Comparison of ENCODE assay signal across 22 cellular contexts in genomic region chr10:100391163-100392002, GRCh38.
"Had no signal": no experiment of that assay in that cellular context is flagged by ENCODE, and none has a peak within 500 bp of the region (broad histone marks: within the 10 kb centered on the region; RNA-seq: fewer than 3 reads in every experiment).

No MANE protein-coding gene starts in this region.

- H3K27ac ChIP-seq: breast epithelium, foreskin keratinocyte, lower lobe of right lung, neural progenitor cell, psoas muscle, right atrium auricular region, stomach, suprapubic skin, uterus had no signal

- DNase-seq: activated CD8-positive, alpha-beta memory T cell treated with anti-CD3 and anti-CD28 coated beads for 24 hours; activated CD8-positive, alpha-beta memory T cell treated with anti-CD3 and anti-CD28 coated beads, Interleukin-2, amount 50 U/mL, for 4 hours; activated gamma-delta T cell treated with Interleukin-2 at 50 U/mL for 16 hours; effector memory CD4-positive, alpha-beta T cell; foreskin keratinocyte; lower lobe of right lung; naive B cell; psoas muscle; stimulated activated CD4-positive, alpha-beta T cell treated with anti-CD3 and anti-CD28 coated beads, Interleukin-4, amount 100 ng/mL, for 24 hours; stomach; T1000; uterus had no signal

- H3K4me3 Mint-ChIP-seq: activated naive CD4-positive, alpha-beta T cell treated with anti-CD3 and anti-CD28 coated beads, Interleukin-2, amount 50 U/mL, for 24 hours; central memory CD8-positive, alpha-beta T cell; naive B cell; neural progenitor cell; WTC11 had no signal

- H3K27me3 ChIP-seq: adrenal gland, breast epithelium, foreskin keratinocyte, neural progenitor cell, right atrium auricular region, stomach, suprapubic skin, uterus had no signal

- H3K4me3 ChIP-seq: adrenal gland, breast epithelium, lower lobe of right lung, neural progenitor cell, psoas muscle, right atrium auricular region, stomach, suprapubic skin, uterus had no signal

- H3K4me1 Mint-ChIP-seq: activated naive CD4-positive, alpha-beta T cell treated with anti-CD3 and anti-CD28 coated beads, Interleukin-2, amount 50 U/mL, for 24 hours; naive B cell; neural progenitor cell; WTC11 had no signal

- H3K4me2 ChIP-seq: neural progenitor cell had no signal

- H3K4me1 ChIP-seq: breast epithelium, foreskin keratinocyte, lower lobe of right lung, neural progenitor cell, psoas muscle, right atrium auricular region, stomach, suprapubic skin, uterus had no signal

- H2AFZ ChIP-seq: neural progenitor cell had no signal

- H3K9me3 Mint-ChIP-seq: activated naive CD4-positive, alpha-beta T cell treated with anti-CD3 and anti-CD28 coated beads, Interleukin-2, amount 50 U/mL, for 24 hours; central memory CD8-positive, alpha-beta T cell; naive B cell; neural progenitor cell had no signal

- ATAC-seq: foreskin keratinocyte, psoas muscle, WTC11 had no signal

- H3K9me3 ChIP-seq: adrenal gland, breast epithelium, lower lobe of right lung, psoas muscle, right atrium auricular region, stomach, suprapubic skin, uterus had no signal

- H3K9ac ChIP-seq: neural progenitor cell had no signal

- H3K27me3 Mint-ChIP-seq: activated naive CD4-positive, alpha-beta T cell treated with anti-CD3 and anti-CD28 coated beads, Interleukin-2, amount 50 U/mL, for 24 hours; central memory CD8-positive, alpha-beta T cell had no signal

- H3K36me3 ChIP-seq: adrenal gland, breast epithelium, lower lobe of right lung, neural progenitor cell, right atrium auricular region, suprapubic skin, uterus had no signal

- FAIRE-seq: astrocyte, colon had no signal

- H3K27ac Mint-ChIP-seq: activated naive CD4-positive, alpha-beta T cell treated with anti-CD3 and anti-CD28 coated beads, Interleukin-2, amount 50 U/mL, for 24 hours; naive B cell; neural progenitor cell; WTC11 had no signal
